Comparison of ENCODE assay signal across 1 cellular context in the genomic region with DNA sequence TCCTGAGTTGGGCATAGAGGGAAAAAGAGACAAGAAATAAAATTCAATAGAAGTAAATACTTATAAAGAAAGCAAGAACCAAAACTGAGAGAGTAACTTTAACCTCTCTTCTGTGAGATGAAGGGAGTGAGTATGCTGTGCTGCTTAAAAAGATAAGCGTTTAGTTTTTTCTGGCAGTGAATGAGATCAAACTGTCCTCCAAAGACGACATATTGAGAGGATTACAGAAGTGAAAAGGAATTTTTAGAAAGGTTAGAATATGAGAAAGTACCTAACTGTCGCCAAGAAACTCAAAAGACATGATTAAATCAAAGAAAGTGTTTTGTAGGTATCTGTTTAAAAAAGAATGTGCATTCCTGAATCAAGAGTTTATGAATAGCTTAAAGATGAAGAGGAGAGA.
TF ChIP-seq lines count a peak whose summit lies in the region.

No MANE protein-coding gene starts in this region.

TF ChIP-seq in HepG2, 621 proteins besides CTCF, POLR2A, EP300 and RAD21:
- TF ChIP-seq HOXA3 (CRISPR knock-in tag; IDR thresholded peaks at IDR 0.05) (no peak), RBAK (CRISPR knock-in tag; IDR thresholded peaks at IDR 0.05) (no peak), KLF15 (CRISPR knock-in tag; IDR thresholded peaks at IDR 0.05; ENCODE audit: borderline replicate concordance) (no peak)
